ENCODE assay signal across 8 cellular contexts in the genomic region with DNA sequence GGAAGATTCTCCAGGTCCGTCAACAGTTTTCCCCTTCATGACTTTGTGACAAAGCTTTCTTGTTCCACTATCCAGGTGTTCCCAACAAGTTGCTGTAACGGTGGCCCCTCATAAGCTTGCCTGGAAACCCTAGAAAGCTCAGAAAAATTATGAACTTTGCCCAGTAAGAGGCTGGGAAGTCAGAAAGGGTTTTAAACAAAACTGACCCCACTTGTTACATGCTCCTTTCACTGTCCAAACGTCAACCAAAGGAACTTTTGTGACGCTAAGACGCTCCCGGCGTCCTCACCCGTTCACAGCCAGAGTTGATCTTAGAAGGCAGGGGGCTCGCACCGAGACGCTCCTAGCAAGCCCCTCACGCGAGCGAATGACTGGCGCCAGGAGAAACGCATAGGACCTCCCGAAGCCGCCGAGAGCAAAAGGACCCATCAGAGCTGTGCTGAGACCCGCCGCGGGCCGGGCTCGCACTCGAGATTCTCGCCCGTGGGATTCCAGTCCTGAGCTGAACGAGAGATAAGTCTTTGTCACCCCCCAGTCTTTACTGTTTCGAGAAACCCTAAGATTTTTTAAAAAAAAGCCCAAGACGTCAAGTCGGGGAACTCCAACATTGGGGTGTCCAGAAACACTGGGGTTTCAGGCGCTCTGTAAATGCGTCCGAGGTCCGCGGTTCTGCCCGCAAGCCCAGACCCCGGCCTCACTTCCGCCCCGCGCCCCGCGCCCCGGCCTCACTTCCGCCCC. TPM values are rescaled to one million over a fixed set of nuclear protein-coding genes. Genes with fewer than 3 reads are reported as not detected.
DNase-seq lines count a peak whose midpoint lies in the region; ATAC-seq and TF ChIP-seq lines count a peak whose summit lies in the region.

No MANE protein-coding gene starts in this region.

- peaks cover 39% of the 10 kb centered on the region for H3K4me1 Mint-ChIP-seq in activated CD4-positive, alpha-beta T cell treated with anti-CD3 and anti-CD28 coated beads, Interleukin-2, amount 10 ng/mL, durations not matched to agents 7 days and 5 days
- H3K4me1 Mint-ChIP-seq in nephron progenitor cell: peaks cover 39% of the 10 kb centered on the region

- peak; percentile 36 for DNase-seq in activated CD4-positive, alpha-beta T cell treated with anti-CD3 and anti-CD28 coated beads for 48 hours
- DNase-seq in activated CD4-positive, alpha-beta T cell treated with anti-CD3 and anti-CD28 coated beads for 4 hours: no peak
- DNase-seq in activated CD4-positive, alpha-beta T cell treated with anti-CD3 and anti-CD28 coated beads, Interleukin-2, amount 10 ng/mL, durations not matched to agents 7 days and 5 days: peak; percentile 30
- DNase-seq in fibroblast of gingiva (ENCODE audit: low read depth): peak; percentile 9
- DNase-seq in nephron progenitor cell: peak; percentile 47
- DNase-seq in 8988T: no peak

- no peak for TF ChIP-seq CTCF in nephron progenitor cell (IDR thresholded peaks at IDR 0.05)

- peak; percentile 5 for ATAC-seq in HG03064 (IDR thresholded peaks at IDR 0.05; ENCODE audit: low read depth, unreplicated experiment)
- ATAC-seq in HG03159 (IDR thresholded peaks at IDR 0.05; ENCODE audit: unreplicated experiment): no peak

- H3K36me3 Mint-ChIP-seq in activated CD4-positive, alpha-beta T cell treated with anti-CD3 and anti-CD28 coated beads, Interleukin-2, amount 10 ng/mL, durations not matched to agents 7 days and 5 days (ENCODE audit: low read depth): peaks cover 49% of the 10 kb centered on the region
- peaks cover 56% of the 10 kb centered on the region for H3K36me3 Mint-ChIP-seq in nephron progenitor cell (ENCODE audit: low read depth)

- POLR2A ChIA-PET in activated CD4-positive, alpha-beta T cell treated with anti-CD3 and anti-CD28 coated beads, Interleukin-2, amount 10 ng/mL, durations not matched to agents 7 days and 5 days (lab: Charles Lee): interaction anchor here (1.0 kb wide), 1 partner anchor 29 kb away, joined by 6 read pairs; the partner anchor contains the start of genes MRPL18 and TCP1

- H3K27ac Mint-ChIP-seq in activated CD4-positive, alpha-beta T cell treated with anti-CD3 and anti-CD28 coated beads, Interleukin-2, amount 10 ng/mL, durations not matched to agents 7 days and 5 days: peak overlapping the region; percentile 94
- H3K27ac Mint-ChIP-seq in nephron progenitor cell: peak overlapping the region; percentile 99

- peak overlapping the region; percentile 85 for H3K4me3 Mint-ChIP-seq in activated CD4-positive, alpha-beta T cell treated with anti-CD3 and anti-CD28 coated beads, Interleukin-2, amount 10 ng/mL, durations not matched to agents 7 days and 5 days
- peak overlapping the region; percentile 90 for H3K4me3 Mint-ChIP-seq in nephron progenitor cell

- CTCF ChIA-PET in activated CD4-positive, alpha-beta T cell treated with anti-CD3 and anti-CD28 coated beads, Interleukin-2, amount 10 ng/mL, durations not matched to agents 7 days and 5 days (lab: Charles Lee): interaction anchor here (1.0 to 1.2 kb wide), 2 partner anchors 18 to 27 kb away, joined by 4 to 5 read pairs; no protein-coding TSS in a partner anchor

- H3K9me3 Mint-ChIP-seq in activated CD4-positive, alpha-beta T cell treated with anti-CD3 and anti-CD28 coated beads, Interleukin-2, amount 10 ng/mL, durations not matched to agents 7 days and 5 days: no peaks in the 10 kb centered on the region
- no peaks in the 10 kb centered on the region for H3K9me3 Mint-ChIP-seq in nephron progenitor cell

- no peaks in the 10 kb centered on the region for H3K27me3 Mint-ChIP-seq in activated CD4-positive, alpha-beta T cell treated with anti-CD3 and anti-CD28 coated beads, Interleukin-2, amount 10 ng/mL, durations not matched to agents 7 days and 5 days
- H3K27me3 Mint-ChIP-seq in nephron progenitor cell (ENCODE audit: low read depth, poor library complexity): peaks cover 4% of the 10 kb centered on the region

RNA-seq across cellular contexts. Expression of gene ACAT2, which starts 0.5 kb away (rescaled TPM):
- 10 to 100 TPM; 58.4 to 65.8 TPM for total RNA-seq in activated CD4-positive, alpha-beta T cell treated with anti-CD3 and anti-CD28 coated beads, Interleukin-2, amount 10 ng/mL, durations not matched to agents 7 days and 5 days

RNA-seq across cellular contexts. Expression of gene TCP1, which starts 28.1 kb away (rescaled TPM):
- total RNA-seq in activated CD4-positive, alpha-beta T cell treated with anti-CD3 and anti-CD28 coated beads, Interleukin-2, amount 10 ng/mL, durations not matched to agents 7 days and 5 days: 100 to 1,000 TPM; 192 to 209 TPM

RNA-seq across cellular contexts. Expression of gene MRPL18, which starts 29.0 kb away (rescaled TPM):
- 10 to 100 TPM; 65.5 to 73.0 TPM for total RNA-seq in activated CD4-positive, alpha-beta T cell treated with anti-CD3 and anti-CD28 coated beads, Interleukin-2, amount 10 ng/mL, durations not matched to agents 7 days and 5 days

RNA-seq across cellular contexts. Expression of gene WTAP, which starts 34.0 kb away (rescaled TPM):
- 100 to 1,000 TPM; 120 to 131 TPM for total RNA-seq in activated CD4-positive, alpha-beta T cell treated with anti-CD3 and anti-CD28 coated beads, Interleukin-2, amount 10 ng/mL, durations not matched to agents 7 days and 5 days

RNA-seq across cellular contexts. Expression of gene PNLDC1, which starts 38.8 kb away (rescaled TPM):
- under 1 TPM; 0.17 to 0.30 TPM for total RNA-seq in activated CD4-positive, alpha-beta T cell treated with anti-CD3 and anti-CD28 coated beads, Interleukin-2, amount 10 ng/mL, durations not matched to agents 7 days and 5 days

Comparison
In these comparisons a context has a peak if more than half of its experiments do, and no peak if none do; other contexts are left out.
1. DNase-seq: peak in activated CD4-positive, alpha-beta T cell treated with anti-CD3 and anti-CD28 coated beads for 48 hours (single experiment), activated CD4-positive, alpha-beta T cell treated with anti-CD3 and anti-CD28 coated beads, Interleukin-2, amount 10 ng/mL, durations not matched to agents 7 days and 5 days (single experiment), fibroblast of gingiva (single experiment) and nephron progenitor cell (single experiment); none in activated CD4-positive, alpha-beta T cell treated with anti-CD3 and anti-CD28 coated beads for 4 hours (0 of 2) and 8988T (single experiment).